ENCODE assay signal across 27 cellular contexts in genomic region chr7:22267989-22268615, GRCh38.
DNase-seq lines count a peak whose midpoint lies in the region; ATAC-seq, FAIRE-seq and TF ChIP-seq lines count a peak whose summit lies in the region.
"Had no signal": no experiment of that assay in that cellular context is flagged by ENCODE, and none has a peak within 500 bp of the region (broad histone marks: within the 10 kb centered on the region; RNA-seq: fewer than 3 reads in every experiment).

No MANE protein-coding gene starts in this region.

- no peak overlapping the region for H3K4me3 Mint-ChIP-seq in GM23338
- H3K4me3 Mint-ChIP-seq: activated T-helper 1 cell treated with anti-CD3 and anti-CD28 coated beads, Interleukin-12 subunit alpha, Interleukin-12 subunit beta, Interleukin-2, Interleukin-4 antibody, amounts not matched to agents 30 ng/mL and 10 ng/mL and 1 ng/mL, durations not matched to agents 14 hours and 24 hours and 36 hours; CD4-positive, alpha-beta T cell; effector memory CD8-positive, alpha-beta T cell; nephron had no signal

- TF ChIP-seq POLR2A in K562 (conservative IDR thresholded peaks at IDR 0.05) = no peak

- in situ Hi-C loops in K562 (cut with MboI) = no loop called here

- no peak for FAIRE-seq in K562 (lab: Jason Lieb, UNC)
- FAIRE-seq: G401.6 had no signal

- H3K36me3 Mint-ChIP-seq in GM23338 (ENCODE audit: low read depth) = no peaks in the 10 kb centered on the region; the same call in 2 of the 3 replicates
- H3K36me3 Mint-ChIP-seq: type B pancreatic cell had no signal

- peaks cover 22% of the 10 kb centered on the region for H3K4me1 Mint-ChIP-seq in GM23338

- H3K27ac Mint-ChIP-seq in GM23338 = no peak overlapping the region
- H3K27ac Mint-ChIP-seq: activated T-helper 1 cell treated with anti-CD3 and anti-CD28 coated beads, Interleukin-12 subunit alpha, Interleukin-12 subunit beta, Interleukin-2, Interleukin-4 antibody, amounts not matched to agents 30 ng/mL and 10 ng/mL and 1 ng/mL, durations not matched to agents 14 hours and 24 hours and 36 hours; CD4-positive, alpha-beta T cell; effector memory CD8-positive, alpha-beta T cell; type B pancreatic cell had no signal

- peak overlapping the region; percentile 29; the same call in 1 of the 2 replicates for H3K27ac ChIP-seq in GM23338 (ENCODE audit: low read depth)
- no peak overlapping the region for H3K27ac ChIP-seq in K562 (ENCODE audit: extremely low read depth, low read depth, low read length)
- no peak overlapping the region for H3K27ac ChIP-seq in osteoblast (ENCODE audit: low read depth, low read length)
- H3K27ac ChIP-seq: coronary artery had no signal

- no peak for TF ChIP-seq EP300 in K562 (IDR thresholded peaks at IDR 0.05; ENCODE audit: low read length)

- H3K27me3 ChIP-seq in GM23338 (ENCODE audit: insufficient read depth) (no peaks in the 10 kb centered on the region), K562 (ENCODE audit: control insufficient read depth in 2 of 2, insufficient read depth in 2 of 2, low read length in 2 of 2) (no peaks in the 10 kb centered on the region), osteoblast (ENCODE audit: insufficient read depth, low read length) (no peaks in the 10 kb centered on the region)
- H3K27me3 ChIP-seq: MG63 had no signal

- no peaks in the 10 kb centered on the region for H3K9me2 ChIP-seq in GM23338 (ENCODE audit: insufficient read depth)

- H3K9me3 ChIP-seq in K562 (replicated peaks; ENCODE audit: control insufficient read depth, insufficient read depth, low read depth, low read length) (no peaks in the 10 kb centered on the region), osteoblast (ENCODE audit: low read depth, low read length) (no peaks in the 10 kb centered on the region)
- H3K9me3 ChIP-seq: HAP-1, MG63 had no signal

- H3K9me1 ChIP-seq in K562 (ENCODE audit: control insufficient read depth, insufficient read depth, low read length) = no peaks in the 10 kb centered on the region

- H3K4me1 ChIP-seq in GM23338 (ENCODE audit: insufficient read depth) = peaks cover 23% of the 10 kb centered on the region
- no peaks in the 10 kb centered on the region; a peak in 1 of 5 replicates for H3K4me1 ChIP-seq in K562 (replicated peaks in 1 of 2; ENCODE audit: control insufficient read depth in 2 of 2, insufficient read depth in 2 of 2, low read length in 2 of 2)
- H3K4me1 ChIP-seq in osteoblast (ENCODE audit: insufficient read depth, low read length) = no peaks in the 10 kb centered on the region

- no peak for TF ChIP-seq RAD21 in K562 (CRISPR knock-in tag; conservative IDR thresholded peaks at IDR 0.05 in 1 of 2, IDR thresholded peaks at IDR 0.05 in 1 of 2)

- ATAC-seq in GM23338 (no peak; the same call in 2 of the 3 replicates), K562 (no peak), GM21515 (IDR thresholded peaks at IDR 0.05; ENCODE audit: unreplicated experiment) (no peak)
- ATAC-seq: effector memory CD8-positive, alpha-beta T cell; Panc1; right cardiac atrium had no signal

- H3K9me3 Mint-ChIP-seq in GM23338 = no peaks in the 10 kb centered on the region
- H3K9me3 Mint-ChIP-seq: activated T-helper 1 cell treated with anti-CD3 and anti-CD28 coated beads, Interleukin-12 subunit alpha, Interleukin-12 subunit beta, Interleukin-2, Interleukin-4 antibody, amounts not matched to agents 30 ng/mL and 10 ng/mL and 1 ng/mL, durations not matched to agents 14 hours and 24 hours and 36 hours; CD4-positive, alpha-beta T cell; effector memory CD8-positive, alpha-beta T cell; nephron; type B pancreatic cell had no signal

- DNase-seq in AG20443 (ENCODE audit: low spot score) = peak; percentile 17
- DNase-seq in GM23338 (ENCODE audit: low spot score) = no peak
- no peak for DNase-seq in K562 (ENCODE audit: extremely low read depth in 1 of 4, low spot score in 3 of 4)
- no peak for DNase-seq in osteoblast (ENCODE audit: insufficient read length, low spot score, missing footprints)
- no peak for DNase-seq in activated CD4-positive, CD25-positive, alpha-beta regulatory T cell (lab: John Stamatoyannopoulos, UW)
- no peak for DNase-seq in DMS153 (lab: John Stamatoyannopoulos, UW)
- DNase-seq: activated naive CD4-positive, alpha-beta T cell treated with anti-CD3 and anti-CD28 coated beads, Interleukin-2, amount 50 U/mL, for 16 hours; amygdala; CD4-positive, alpha-beta T cell; effector memory CD8-positive, alpha-beta T cell; erythroblast; foreskin melanocyte; KBM-7; MG63; NCI-H146; posterior cingulate gyrus; right cardiac atrium; SHP77; stimulated activated CD4-positive, alpha-beta T cell treated with anti-CD3 and anti-CD28 coated beads, Interleukin-4, amount 100 ng/mL, for 1 hour had no signal

- no peak overlapping the region for H3K9ac ChIP-seq in K562 (ENCODE audit: insufficient read depth in 1 of 2, low read depth in 2 of 2, low read length in 2 of 2)

- H3K27me3 Mint-ChIP-seq in GM23338 (ENCODE audit: insufficient read depth, low read depth, poor library complexity) = peaks cover 3% of the 10 kb centered on the region
- H3K27me3 Mint-ChIP-seq: CD4-positive, alpha-beta T cell; type B pancreatic cell had no signal

- intact Hi-C loops in K562 (cut with micrococcal nuclease) = no loop called here

- no peak for TF ChIP-seq CTCF in GM23338 (conservative IDR thresholded peaks at IDR 0.05; ENCODE audit: low read depth in 2 of 2)
- no peak for TF ChIP-seq CTCF in K562 (IDR thresholded peaks at IDR 0.05 in 2 of 3, conservative IDR thresholded peaks at IDR 0.05 in 1 of 3; ENCODE audit: insufficient read depth in 2 of 3, low read depth in 1 of 3, low read length in 3 of 3)
- no peak for TF ChIP-seq CTCF in osteoblast (IDR thresholded peaks at IDR 0.05; ENCODE audit: extremely low read depth, low read depth, low read length)

- H4K20me1 ChIP-seq in GM23338 (replicated peaks; ENCODE audit: insufficient read depth) = no peaks in the 10 kb centered on the region
- no peaks in the 10 kb centered on the region for H4K20me1 ChIP-seq in K562 (replicated peaks; ENCODE audit: control insufficient read depth, insufficient read depth, low read length)
- no peaks in the 10 kb centered on the region for H4K20me1 ChIP-seq in osteoblast (ENCODE audit: insufficient read depth, low read length)

- H3F3A ChIP-seq in GM23338 (replicated peaks; ENCODE audit: low read depth) = no peaks in the 10 kb centered on the region

- CTCF ChIA-PET in K562 (lab: Yijun Ruan, JAX; ENCODE audit: low intra/inter-chr PET ratio) = no interaction called here

- H3K36me3 ChIP-seq in GM23338 (ENCODE audit: insufficient read depth) = no peaks in the 10 kb centered on the region
- H3K36me3 ChIP-seq in K562 (ENCODE audit: control insufficient read depth, insufficient read depth, low read length) = no peaks in the 10 kb centered on the region
- no peaks in the 10 kb centered on the region for H3K36me3 ChIP-seq in osteoblast (ENCODE audit: insufficient read depth, low read length)
- H3K36me3 ChIP-seq: HAP-1, MG63 had no signal

- H3K79me2 ChIP-seq in GM23338 (replicated peaks; ENCODE audit: insufficient read depth) = no peaks in the 10 kb centered on the region
- no peaks in the 10 kb centered on the region for H3K79me2 ChIP-seq in K562 (ENCODE audit: control insufficient read depth, insufficient read depth, low read length)
- H3K79me2 ChIP-seq in osteoblast (ENCODE audit: insufficient read depth, low read length) = no peaks in the 10 kb centered on the region

- POLR2A ChIA-PET in K562 (lab: Yijun Ruan, JAX) = interaction anchor here (0.7 to 1.4 kb wide), 2 partner anchors 11 kb away, joined by 3 to 5 read pairs; no protein-coding TSS in a partner anchor

- H3K4me2 ChIP-seq in GM23338 = peak overlapping the region; percentile 22; the same call in 1 of the 2 replicates
- no peak overlapping the region; the same call in 1 of the 2 replicates for H3K4me2 ChIP-seq in K562 (ENCODE audit: insufficient read depth, low read length)
- H3K4me2 ChIP-seq in osteoblast (ENCODE audit: insufficient read depth, low read length) = peak overlapping the region; percentile 53

- 23% methylated on average over 4 of the region's 4 CpGs for WGBS in K562 (ENCODE audit: insufficient coverage, low coverage, missing lambda C conversion rate)

- H2AFZ ChIP-seq in GM23338 = no peak overlapping the region
- H2AFZ ChIP-seq in K562 (ENCODE audit: low read depth, low read length) = peak overlapping the region; percentile 56; the same call in 1 of the 2 replicates
- H2AFZ ChIP-seq in osteoblast (ENCODE audit: low read length) = peak overlapping the region; percentile 60

- BruUV-seq in K562 (replicated peaks; lab: Mats Ljungman, UMichigan) = no TSS peak

- H3K4me3 ChIP-seq in GM23338 (no peak overlapping the region), K562 (no peak overlapping the region), osteoblast (ENCODE audit: insufficient read depth, low read length) (no peak overlapping the region)
- H3K4me3 ChIP-seq: coronary artery, HAP-1, MG63 had no signal

TF ChIP-seq in GM23338, 12 proteins besides CTCF, POLR2A, EP300 and RAD21 (continues in another document):
- TF ChIP-seq EZH2phosphoT487 (IDR thresholded peaks at IDR 0.05; ENCODE audit: unreplicated experiment) (no peak), CREB1 (CRISPR knock-in tag; IDR thresholded peaks at IDR 0.05; ENCODE audit: low read depth) (no peak), POLR2AphosphoS5 (IDR thresholded peaks at IDR 0.05; ENCODE audit: low read depth) (no peak)

TF ChIP-seq in K562, 482 proteins besides CTCF, POLR2A, EP300 and RAD21 (continues in another document):
- TF ChIP-seq SMAD1 (IDR thresholded peaks at IDR 0.05; ENCODE audit: low read depth, low read length, partially characterized antibody) (no peak), CEBPZ (IDR thresholded peaks at IDR 0.05; ENCODE audit: borderline replicate concordance, low read depth, low read length) (no peak)
